26 cellular contexts compared by ENCODE assay signal in genomic region chr9:130544364-130544763, GRCh38.
"Had no signal": no experiment of that assay in that cellular context is flagged by ENCODE, and none has a peak within 500 bp of the region (broad histone marks: within the 10 kb centered on the region; RNA-seq: fewer than 3 reads in every experiment).

No MANE protein-coding gene starts in this region.

- DNase-seq: hypothalamus; immature natural killer cell; kidney; left colon; lower lobe of right lung; mammary epithelial cell; mesenchymal stem cell; ovary; retina; stimulated activated CD4-positive, alpha-beta T cell treated with anti-CD3 and anti-CD28 coated beads, Interleukin-1b, Interleukin-23, amount 100 ng/mL, for 48 hours; stimulated activated CD4-positive, alpha-beta T cell treated with anti-CD3 and anti-CD28 coated beads, Interleukin-2, amount 100 ng/mL, for 48 hours; stimulated activated CD4-positive, alpha-beta T cell treated with anti-CD3 and anti-CD28 coated beads, Interleukin-4, amount 100 ng/mL, for 4 hours; stimulated activated CD8-positive, alpha-beta memory T cell treated with anti-CD3 and anti-CD28 coated beads, Interleukin-4, amount 100 ng/mL, for 48 hours; stimulated activated naive CD4-positive, alpha-beta T cell treated with Interleukin-2 at 50 U/mL for 16 hours; stimulated activated naive CD8-positive, alpha-beta T cell treated with anti-CD3 and anti-CD28 coated beads, Interleukin-15, amount 100 ng/mL, for 72 hours; substantia nigra; uterus had no signal

- H3K4me1 ChIP-seq: left lung, lower lobe of right lung, prostate gland, tibial nerve, uterus had no signal

- H3K4me1 Mint-ChIP-seq: immature natural killer cell; stimulated activated memory B cell treated with anti-CD40 and anti-IgM and Interleukin-4, amounts not matched to agents 10 μg/mL and 1 μg/mL and 100 μg/mL, for 72 hours; stimulated activated naive CD8-positive, alpha-beta T cell treated with anti-CD3 and anti-CD28 coated beads, Interleukin-15, amount 100 ng/mL, for 72 hours had no signal

- H3K4me3 Mint-ChIP-seq: immature natural killer cell; naive thymus-derived CD8-positive, alpha-beta T cell; nephron; neural progenitor cell; stimulated activated memory B cell treated with anti-CD40 and anti-IgM and Interleukin-4, amounts not matched to agents 10 μg/mL and 1 μg/mL and 100 μg/mL, for 72 hours; stimulated activated naive CD8-positive, alpha-beta T cell treated with anti-CD3 and anti-CD28 coated beads, Interleukin-15, amount 100 ng/mL, for 72 hours; type B pancreatic cell had no signal

- H3K27ac Mint-ChIP-seq: immature natural killer cell; nephron; stimulated activated memory B cell treated with anti-CD40 and anti-IgM and Interleukin-4, amounts not matched to agents 10 μg/mL and 1 μg/mL and 100 μg/mL, for 72 hours; stimulated activated naive CD8-positive, alpha-beta T cell treated with anti-CD3 and anti-CD28 coated beads, Interleukin-15, amount 100 ng/mL, for 72 hours; type B pancreatic cell had no signal

- H3K9me3 Mint-ChIP-seq: nephron, type B pancreatic cell had no signal

- H3K36me3 Mint-ChIP-seq: immature natural killer cell; naive thymus-derived CD8-positive, alpha-beta T cell; neural progenitor cell; stimulated activated memory B cell treated with anti-CD40 and anti-IgM and Interleukin-4, amounts not matched to agents 10 μg/mL and 1 μg/mL and 100 μg/mL, for 72 hours; type B pancreatic cell had no signal

- H3K27ac ChIP-seq: left lung, lower lobe of right lung, neural progenitor cell, ovary, prostate gland, tibial nerve, uterus had no signal

- H2AFZ ChIP-seq: neural progenitor cell had no signal

- H3K27me3 ChIP-seq: neural progenitor cell, ovary, uterus had no signal

- H3K4me3 ChIP-seq: left lung, lower lobe of right lung, neural progenitor cell, ovary, prostate gland, smooth muscle cell, tibial nerve, uterus had no signal

- H3K9ac ChIP-seq: neural progenitor cell had no signal

- H3K9me3 ChIP-seq: lower lobe of right lung, ovary, prostate gland, uterus had no signal

- H3K4me2 ChIP-seq: neural progenitor cell, smooth muscle cell had no signal

- H3K36me3 ChIP-seq: left lung, lower lobe of right lung, neural progenitor cell, ovary, prostate gland, tibial nerve, uterus had no signal
